ENCODE assay signal across 11 cellular contexts in the genomic region with DNA sequence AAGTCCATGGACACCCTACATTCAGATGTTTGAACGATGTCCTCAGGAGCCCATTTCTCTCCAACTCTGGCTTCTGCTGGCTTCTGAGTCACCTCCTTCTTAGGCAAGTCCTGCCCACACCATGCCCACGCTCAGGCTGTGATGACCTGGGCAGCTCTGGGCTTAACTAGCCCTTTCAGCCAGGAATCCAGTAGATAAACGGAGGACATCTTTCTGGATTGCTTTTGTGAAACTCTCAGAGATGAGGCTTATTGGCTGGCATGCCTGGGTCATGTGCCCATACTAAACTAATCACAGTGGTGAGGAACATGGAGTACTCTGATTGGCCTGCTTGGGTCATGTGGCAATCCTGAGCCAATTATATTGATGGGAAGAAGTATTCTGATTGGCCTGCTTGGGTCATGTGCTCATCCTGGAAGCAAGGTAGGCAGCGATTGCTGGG. TPM values are rescaled to one million over a fixed set of nuclear protein-coding genes. Genes with fewer than 3 reads are reported as not detected.
DNase-seq lines count a peak whose midpoint lies in the region; ATAC-seq and TF ChIP-seq lines count a peak whose summit lies in the region.
"Had no signal": no experiment of that assay in that cellular context is flagged by ENCODE, and none has a peak within 500 bp of the region (broad histone marks: within the 10 kb centered on the region; RNA-seq: fewer than 3 reads in every experiment).

No MANE protein-coding gene starts in this region.

- no peaks in the 10 kb centered on the region for H3K27me3 Mint-ChIP-seq in progenitor cell of endocrine pancreas
- H3K27me3 Mint-ChIP-seq: CD4-positive, alpha-beta T cell had no signal

- peak; percentile 25 for DNase-seq in AG10803 (ENCODE audit: low read depth)
- peak; percentile 56 for DNase-seq in H4 (ENCODE audit: low spot score)
- peak; percentile 59 for DNase-seq in RKO (ENCODE audit: low spot score)
- peak; percentile 8 for DNase-seq in fibroblast of pulmonary artery (ENCODE audit: low read depth)
- DNase-seq in dedifferentiated amniotic fluid mesenchymal stem cell (ENCODE audit: extremely low spot score), result no peak
- DNase-seq in progenitor cell of endocrine pancreas (ENCODE audit: low spot score, unreplicated experiment), result no peak
- DNase-seq in cerebellar nuclear complex (lab: John Stamatoyannopoulos, UW), result no peak
- DNase-seq: CD4-positive, alpha-beta T cell; NCI-H2029 treated with DMSO at 0.1 percent for 48 hours had no signal

- H3K36me3 Mint-ChIP-seq in progenitor cell of endocrine pancreas (ENCODE audit: insufficient read depth), result no peaks in the 10 kb centered on the region

- H3K4me3 ChIP-seq in AG10803 (ENCODE audit: low read length) (no peak overlapping the region), fibroblast of pulmonary artery (replicated peaks; ENCODE audit: low read depth, low read length) (no peak overlapping the region)

- H3K9me3 Mint-ChIP-seq in progenitor cell of endocrine pancreas (ENCODE audit: low read depth), result peaks cover 8% of the 10 kb centered on the region
- H3K9me3 Mint-ChIP-seq: CD4-positive, alpha-beta T cell had no signal

- H3K27ac Mint-ChIP-seq in progenitor cell of endocrine pancreas, result no peak overlapping the region
- H3K27ac Mint-ChIP-seq: CD4-positive, alpha-beta T cell had no signal

- H3K4me1 Mint-ChIP-seq in progenitor cell of endocrine pancreas (ENCODE audit: low read depth), result no peaks in the 10 kb centered on the region

- H3K4me3 Mint-ChIP-seq in progenitor cell of endocrine pancreas (ENCODE audit: low read depth), result no peak overlapping the region
- H3K4me3 Mint-ChIP-seq: CD4-positive, alpha-beta T cell had no signal

- TF ChIP-seq CTCF in AG10803 (conservative IDR thresholded peaks at IDR 0.05; ENCODE audit: low read length) (no peak), fibroblast of pulmonary artery (IDR thresholded peaks at IDR 0.05; ENCODE audit: low read length, missing control alignments) (no peak), progenitor cell of endocrine pancreas (IDR thresholded peaks at IDR 0.05; ENCODE audit: unreplicated experiment) (no peak)

- ATAC-seq in HG03039 (IDR thresholded peaks at IDR 0.05; ENCODE audit: unreplicated experiment), result no peak

RNA-seq across cellular contexts. Expression of gene TNFRSF8, which starts 32.7 kb away (rescaled TPM):
- 0.02 TPM in 1 of 2 replicates, not detected in the other for total RNA-seq in H4 (2014; rRNA removed; shearing (Covaris generic))
- not detected in 2 replicates for total RNA-seq in progenitor cell of endocrine pancreas
- total RNA-seq: HT-29 had no signal

Comparison
In these comparisons a context has a peak if more than half of its experiments do, and no peak if none do; other contexts are left out.
1. DNase-seq: peak in AG10803 (single experiment), H4 (single experiment), RKO (single experiment) and fibroblast of pulmonary artery (single experiment); none in dedifferentiated amniotic fluid mesenchymal stem cell (single experiment), progenitor cell of endocrine pancreas (single experiment) and cerebellar nuclear complex (0 of 2).